ENCODE assay signal across 10 cellular contexts in genomic region chr1:169528214-169529067, GRCh38. TPM values are rescaled to one million over a fixed set of nuclear protein-coding genes. Genes with fewer than 3 reads are reported as not detected.
DNase-seq lines count a peak whose midpoint lies in the region; ATAC-seq and TF ChIP-seq lines count a peak whose summit lies in the region.
"Had no signal": no experiment of that assay in that cellular context is flagged by ENCODE, and none has a peak within 500 bp of the region (broad histone marks: within the 10 kb centered on the region; RNA-seq: fewer than 3 reads in every experiment).

No MANE protein-coding gene starts in this region.

- H3K23ac ChIP-seq in trophoblast cell (ENCODE audit: low read length), result no peak overlapping the region

- H3K27ac ChIP-seq in body of pancreas (peak overlapping the region; percentile 53 to 81 (median 78)), trophoblast cell (ENCODE audit: low read depth, low read length) (peak overlapping the region; percentile 24), ascending aorta (no peak overlapping the region)

- H3K9ac ChIP-seq in trophoblast cell (ENCODE audit: low read length), result no peak overlapping the region

- H2BK5ac ChIP-seq in trophoblast cell (ENCODE audit: low read depth, low read length, poor library complexity), result peak overlapping the region; percentile 2

- no peak overlapping the region for H2AFZ ChIP-seq in trophoblast cell (ENCODE audit: insufficient read depth, low read length, poor library complexity)

- no peaks in the 10 kb centered on the region for H3K79me2 ChIP-seq in trophoblast cell (ENCODE audit: control insufficient read depth, insufficient read depth, low read length, poor library complexity)

- H3K79me1 ChIP-seq in trophoblast cell (ENCODE audit: low read length), result peaks cover 6% of the 10 kb centered on the region

- peak overlapping the region; percentile 81 for H2BK120ac ChIP-seq in trophoblast cell (ENCODE audit: insufficient read depth, low read length, poor library complexity)

- H4K12ac ChIP-seq in trophoblast cell (ENCODE audit: low read depth, low read length), result no peak overlapping the region

- peak overlapping the region; percentile 7 for H3K14ac ChIP-seq in trophoblast cell (ENCODE audit: low read length)

- no peak overlapping the region for H4K8ac ChIP-seq in trophoblast cell (ENCODE audit: low read depth, low read length)

- no peak overlapping the region for H2AK5ac ChIP-seq in trophoblast cell (ENCODE audit: low read length)

- H3K4ac ChIP-seq in trophoblast cell (ENCODE audit: low read depth, low read length), result no peak overlapping the region

- TF ChIP-seq CTCF in body of pancreas (IDR thresholded peaks at IDR 0.05), result no peak
- no peak for TF ChIP-seq CTCF in ascending aorta (IDR thresholded peaks at IDR 0.05)

- H3K27me3 ChIP-seq in body of pancreas (no peaks in the 10 kb centered on the region), trophoblast cell (ENCODE audit: insufficient read depth, low read length) (no peaks in the 10 kb centered on the region), ascending aorta (no peaks in the 10 kb centered on the region)

- no peak overlapping the region for H3K18ac ChIP-seq in trophoblast cell (ENCODE audit: low read length)

- no peak for TF ChIP-seq POLR2A in body of pancreas (IDR thresholded peaks at IDR 0.05)

- H3K4me2 ChIP-seq in trophoblast cell (ENCODE audit: low read length), result peak overlapping the region; percentile 49

- ATAC-seq in GM18909 (IDR thresholded peaks at IDR 0.05; ENCODE audit: poor library complexity, unreplicated experiment) (peak; percentile 44), HG03442 (IDR thresholded peaks at IDR 0.05; ENCODE audit: unreplicated experiment) (peak; percentile 43), body of pancreas (peak; percentile 50), GM21528 (IDR thresholded peaks at IDR 0.05; ENCODE audit: low FRiP score, unreplicated experiment) (no peak)

- no peaks in the 10 kb centered on the region for H3K36me3 ChIP-seq in body of pancreas (replicated peaks in 1 of 2; ENCODE audit: insufficient read depth in 1 of 2, low read depth in 2 of 2)
- no peaks in the 10 kb centered on the region for H3K36me3 ChIP-seq in trophoblast cell (ENCODE audit: control insufficient read depth in 1 of 2, insufficient read depth in 2 of 2, low read length in 2 of 2)
- no peaks in the 10 kb centered on the region for H3K36me3 ChIP-seq in ascending aorta

- H3K4me3 ChIP-seq in body of pancreas, result no peak overlapping the region
- no peak overlapping the region for H3K4me3 ChIP-seq in trophoblast cell (ENCODE audit: low read depth, low read length)
- H3K4me3 ChIP-seq in ascending aorta, result no peak overlapping the region

- H3K9me3 ChIP-seq in body of pancreas, result no peaks in the 10 kb centered on the region
- H3K9me3 ChIP-seq in trophoblast cell (ENCODE audit: insufficient read depth, low read depth, low read length), result no peaks in the 10 kb centered on the region
- H3K9me3 ChIP-seq in ascending aorta, result no peaks in the 10 kb centered on the region

- H3K4me1 ChIP-seq in body of pancreas, result peaks cover 33% of the 10 kb centered on the region
- peaks cover 2 to 10% of the 10 kb centered on the region in 2 experiments for H3K4me1 ChIP-seq in trophoblast cell (ENCODE audit: control insufficient read depth in 1 of 2, insufficient read depth in 2 of 2, low read length in 2 of 2)
- no peaks in the 10 kb centered on the region for H3K4me1 ChIP-seq in ascending aorta

- H4K91ac ChIP-seq in trophoblast cell (ENCODE audit: low read depth, low read length), result peak overlapping the region; percentile 8

- intact Hi-C loops in body of pancreas (cut with DNase I), result no loop called here
- intact Hi-C loops in ascending aorta (cut with DNase I), result no loop called here

- peak overlapping the region; percentile 21 for H2BK12ac ChIP-seq in trophoblast cell (ENCODE audit: low read length)

- 20% methylated on average over 9 of the region's 9 CpGs for WGBS in body of pancreas, 2 donors
- WGBS in trophoblast cell (ENCODE audit: extremely low coverage, insufficient coverage, insufficient read length), result no CpG with 5 or more reads among the region's 9 CpGs

- DNase-seq in body of pancreas (no peak), trophoblast cell (no peak), hepatic stellate cell (ENCODE audit: low spot score) (no peak), ascending aorta (ENCODE audit: low spot score in 2 of 2) (no peak)
- DNase-seq: activated CD4-positive, alpha-beta T cell treated with anti-CD3 and anti-CD28 coated beads, Interleukin-2, amount 50 U/mL, for 4 hours; stimulated activated naive CD4-positive, alpha-beta T cell had no signal

RNA-seq across cellular contexts. Expression of gene SLC19A2, which starts 42.7 kb away (rescaled TPM):
- total RNA-seq in body of pancreas (10 to 100 TPM; 15.0 to 18.1 TPM), ascending aorta (36.7 TPM)
- 29.4 and 30.4 TPM in 2 replicates for polyA plus RNA-seq in trophoblast cell (2013)

RNA-seq across cellular contexts. Expression of gene F5, which starts 57.8 kb away (rescaled TPM):
- 1 to 10 TPM in 1 of 2 donors, under 1 TPM in 1; 0.33 to 4.2 TPM for total RNA-seq in body of pancreas
- polyA plus RNA-seq in trophoblast cell (2013), result 0.53 and 0.57 TPM in 2 replicates
- not detected for total RNA-seq in ascending aorta
- total RNA-seq: RPMI7951 had no signal

Comparison
In these comparisons a context has a peak if more than half of its experiments do, and no peak if none do; other contexts are left out.
1. H3K27ac ChIP-seq: peak in body of pancreas (4 of 4) and trophoblast cell (single experiment); none in ascending aorta (0 of 2).